22 cellular contexts compared by ENCODE assay signal in genomic region chr21:44423941-44424607, GRCh38. TPM values are rescaled to one million over a fixed set of nuclear protein-coding genes. Genes with fewer than 3 reads are reported as not detected.
A peak's percentile ranks its signal among the peaks of the same experiment; 100 is the strongest.
DNase-seq lines count a peak whose midpoint lies in the region; ATAC-seq, FAIRE-seq and TF ChIP-seq lines count a peak whose summit lies in the region.
"Had no signal": no experiment of that assay in that cellular context is flagged by ENCODE, and none has a peak within 500 bp of the region (broad histone marks: within the 10 kb centered on the region; RNA-seq: fewer than 3 reads in every experiment).

No MANE protein-coding gene starts in this region.

- no peaks in the 10 kb centered on the region for H3K9me3 ChIP-seq in RWPE2 (ENCODE audit: severe bottlenecking)
- no peaks in the 10 kb centered on the region for H3K9me3 ChIP-seq in kidney (ENCODE audit: control insufficient read depth in 1 of 2, low read length in 2 of 2)
- H3K9me3 ChIP-seq: BE2C, lower lobe of right lung, vagina had no signal

- H3K27me3 Mint-ChIP-seq in activated T-cell treated with anti-CD3 and anti-CD28 coated beads, Interleukin-2, amount 50 U/mL, for 4 hours (ENCODE audit: low read depth): no peaks in the 10 kb centered on the region

- intact Hi-C loops in kidney (cut with DNase I): no loop called here

- H3K4me3 Mint-ChIP-seq in activated T-cell treated with anti-CD3 and anti-CD28 coated beads, Interleukin-2, amount 50 U/mL, for 4 hours: no peak overlapping the region

- no peaks in the 10 kb centered on the region for H3K4me1 ChIP-seq in RWPE2 (ENCODE audit: insufficient read depth, poor library complexity, severe bottlenecking)
- no peaks in the 10 kb centered on the region for H3K4me1 ChIP-seq in kidney (ENCODE audit: control insufficient read depth in 1 of 2, insufficient read depth in 1 of 2, low read depth in 1 of 2, low read length in 2 of 2)
- H3K4me1 ChIP-seq: BE2C, lower lobe of right lung, vagina had no signal

- peaks cover 4% of the 10 kb centered on the region for H3K9me3 Mint-ChIP-seq in activated T-cell treated with anti-CD3 and anti-CD28 coated beads, Interleukin-2, amount 50 U/mL, for 4 hours

- H3K27me3 ChIP-seq in RWPE2 (ENCODE audit: insufficient read depth, poor library complexity, severe bottlenecking): no peaks in the 10 kb centered on the region
- H3K27me3 ChIP-seq: BE2C, vagina had no signal

- H3K36me3 ChIP-seq in RWPE2 (ENCODE audit: low read depth): no peaks in the 10 kb centered on the region
- no peaks in the 10 kb centered on the region for H3K36me3 ChIP-seq in kidney (ENCODE audit: control insufficient read depth in 1 of 2, insufficient read depth in 2 of 2, low read length in 2 of 2)
- H3K36me3 ChIP-seq: BE2C, lower lobe of right lung, vagina had no signal

- H3K36me3 Mint-ChIP-seq in activated T-cell treated with anti-CD3 and anti-CD28 coated beads, Interleukin-2, amount 50 U/mL, for 4 hours (ENCODE audit: insufficient read depth): no peaks in the 10 kb centered on the region

- ATAC-seq in activated T-cell treated with anti-CD3 and anti-CD28 coated beads, Interleukin-2, amount 50 U/mL, for 4 hours: no peak
- ATAC-seq in RWPE2 (ENCODE audit: low read depth): no peak; the same call in 2 of the 3 replicates
- no peak for ATAC-seq in stimulated activated naive CD8-positive, alpha-beta T cell treated with anti-CD3 and anti-CD28 coated beads, Interleukin-15, Interleukin-2, amounts not matched to agents 100 U/mL and 50 U/mL, for 24 hours
- no peak for ATAC-seq in GM18861 (IDR thresholded peaks at IDR 0.05; ENCODE audit: unreplicated experiment)
- no peak for ATAC-seq in HG03565 (IDR thresholded peaks at IDR 0.05; ENCODE audit: unreplicated experiment)

- DNase-seq in activated T-cell treated with anti-CD3 and anti-CD28 coated beads, Interleukin-2, amount 50 U/mL, for 4 hours: peak; percentile 1
- DNase-seq in activated T-cell treated with anti-CD3 and anti-CD28 coated beads for 4 hours (no peak), RWPE2 (ENCODE audit: low spot score) (peak; percentile 60), kidney (peak; percentile 59), nucleus accumbens (lab: John Stamatoyannopoulos, UW) (no peak)
- DNase-seq in stimulated activated naive CD8-positive, alpha-beta T cell treated with anti-CD3 and anti-CD28 coated beads, Interleukin-15, Interleukin-2, amounts not matched to agents 100 U/mL and 50 U/mL, for 24 hours: peak; percentile 1
- DNase-seq: activated CD4-positive, alpha-beta T cell treated with anti-CD3 and anti-CD28 coated beads for 48 hours; activated CD8-positive, alpha-beta memory T cell treated with anti-CD3 and anti-CD28 coated beads, Interleukin-2, amount 50 U/mL, for 48 hours; activated naive CD4-positive, alpha-beta T cell treated with Interleukin-2 at 50 U/mL for 16 hours; anterior cingulate cortex; BE2C; GM23248; lower lobe of right lung; NCI-H1436 treated with DMSO at 0.1 percent for 48 hours; NCI-H2227 treated with DMSO at 0.1 percent for 48 hours; stimulated activated CD4-positive, alpha-beta T cell treated with anti-CD3 and anti-CD28 coated beads, Interleukin-2, amount 100 ng/mL, for 48 hours had no signal

- H3K9ac ChIP-seq in kidney (ENCODE audit: low read length in 2 of 2): no peak overlapping the region
- H3K9ac ChIP-seq: GM23248 had no signal

- H3K4me3 ChIP-seq in RWPE2 (ENCODE audit: severe bottlenecking) (no peak overlapping the region), kidney (ENCODE audit: low read length in 2 of 2) (no peak overlapping the region)
- H3K4me3 ChIP-seq: GM23248, lower lobe of right lung, vagina had no signal

- FAIRE-seq in kidney (lab: Jason Lieb, UNC): no peak
- FAIRE-seq: RCC 7860 had no signal

- no peak for TF ChIP-seq CTCF in RWPE2 (IDR thresholded peaks at IDR 0.05; ENCODE audit: poor library complexity, severe bottlenecking)
- no peak for TF ChIP-seq CTCF in kidney (IDR thresholded peaks at IDR 0.05; ENCODE audit: borderline replicate concordance, extremely low read depth, insufficient read depth)

- no peak overlapping the region for H3K27ac ChIP-seq in RWPE2 (ENCODE audit: poor library complexity, severe bottlenecking)
- H3K27ac ChIP-seq in kidney (ENCODE audit: low read depth in 2 of 2, low read length in 2 of 2): no peak overlapping the region
- H3K27ac ChIP-seq: GM23248, lower lobe of right lung, skin epidermis, vagina had no signal

- H3K4me1 Mint-ChIP-seq in activated T-cell treated with anti-CD3 and anti-CD28 coated beads, Interleukin-2, amount 50 U/mL, for 4 hours (ENCODE audit: low read depth): no peaks in the 10 kb centered on the region

RNA-seq across cellular contexts. Expression of gene LRRC3, which starts 31.2 kb away (rescaled TPM):
- total RNA-seq in activated T-cell treated with anti-CD3 and anti-CD28 coated beads, Interleukin-2, amount 50 U/mL, for 4 hours: under 1 TPM; 0.24 to 0.57 (median 0.35) TPM
- total RNA-seq in kidney: 1.4 TPM
- polyA plus RNA-seq in kidney (ENCODE audit: insufficient read depth, low read depth, low replicate concordance): 0.60 TPM
- total RNA-seq: myocyte had no signal

Comparison
In these comparisons a context has a peak if more than half of its experiments do, and no peak if none do; other contexts are left out.
1. DNase-seq: peak in activated T-cell treated with anti-CD3 and anti-CD28 coated beads, Interleukin-2, amount 50 U/mL, for 4 hours (single experiment), RWPE2 (single experiment), kidney (single experiment) and stimulated activated naive CD8-positive, alpha-beta T cell treated with anti-CD3 and anti-CD28 coated beads, Interleukin-15, Interleukin-2, amounts not matched to agents 100 U/mL and 50 U/mL, for 24 hours (single experiment); none in activated T-cell treated with anti-CD3 and anti-CD28 coated beads for 4 hours (single experiment) and nucleus accumbens (0 of 56).